In genomic region chr20:3796477-3797225, GRCh38 we compare ENCODE assay signal across 8 cellular contexts. TPM values are rescaled to one million over a fixed set of nuclear protein-coding genes. Genes with fewer than 3 reads are reported as not detected.
DNase-seq lines count a peak whose midpoint lies in the region; ATAC-seq and TF ChIP-seq lines count a peak whose summit lies in the region.

No MANE protein-coding gene starts in this region.

- DNase-seq in right atrium auricular region (ENCODE audit: low spot score) (no peak), spleen (peak; percentile 85), NCI-H187 treated with DMSO at 0.1 percent for 48 hours (lab: John Stamatoyannopoulos, UW) (no peak)
- no peak for DNase-seq in stimulated activated CD4-positive, alpha-beta T cell treated with anti-CD3 and anti-CD28 coated beads, Interleukin-12 subunit alpha, Interleukin-12 subunit beta, amount 100 ng/mL, for 4 hours

- intact Hi-C loops in spleen (cut with DNase I; ENCODE audit: low total_unique reads) = loop anchor here (10.0 kb wide), 1 partner anchor 58 kb away; no protein-coding TSS in a partner anchor

- no peak for TF ChIP-seq CTCF in HEK293 (tag by site-specific recombination; IDR thresholded peaks at IDR 0.05)
- no peak for TF ChIP-seq CTCF in VCaP (conservative IDR thresholded peaks at IDR 0.05)
- no peak for TF ChIP-seq CTCF in right atrium auricular region (IDR thresholded peaks at IDR 0.05)
- no peak for TF ChIP-seq CTCF in spleen (IDR thresholded peaks at IDR 0.05 in 8 of 11, conservative IDR thresholded peaks at IDR 0.05 in 3 of 11)

- no peaks in the 10 kb centered on the region for H3K9me3 ChIP-seq in BLaER1 treated with 17β-estradiol and CSF1 and Interleukin-3, amounts not matched to agents 10 nM and 100 nM (replicated peaks in 1 of 11)
- H3K9me3 ChIP-seq in HEK293 (ENCODE audit: control insufficient read depth, insufficient read depth, low read depth, low read length) = no peaks in the 10 kb centered on the region
- no peaks in the 10 kb centered on the region for H3K9me3 ChIP-seq in right atrium auricular region
- H3K9me3 ChIP-seq in spleen = no peaks in the 10 kb centered on the region

- peak overlapping the region; percentile 89 to 100 (median 97) for H3K4me2 ChIP-seq in BLaER1 treated with 17β-estradiol and CSF1 and Interleukin-3, amounts not matched to agents 10 nM and 100 nM

- H3K27ac ChIP-seq in BLaER1 treated with 17β-estradiol and CSF1 and Interleukin-3, amounts not matched to agents 10 nM and 100 nM = peak overlapping the region in 10 of 11 experiments; percentile 43 to 92 (median 84); a peak in 19 of 22 replicates
- H3K27ac ChIP-seq in HEK293 (ENCODE audit: extremely low read depth, low read depth, low read length) = peak overlapping the region; percentile 92
- peak overlapping the region; percentile 92 for H3K27ac ChIP-seq in VCaP
- H3K27ac ChIP-seq in right atrium auricular region = peak overlapping the region; percentile 98 to 99
- H3K27ac ChIP-seq in spleen = peak overlapping the region; percentile 14 to 99 (median 97)

- H3K27me3 ChIP-seq in BLaER1 treated with 17β-estradiol and CSF1 and Interleukin-3, amounts not matched to agents 10 nM and 100 nM = no peaks in the 10 kb centered on the region
- H3K27me3 ChIP-seq in right atrium auricular region = no peaks in the 10 kb centered on the region
- no peaks in the 10 kb centered on the region for H3K27me3 ChIP-seq in spleen (replicated peaks in 1 of 7)

- TF ChIP-seq POLR2A in spleen (IDR thresholded peaks at IDR 0.05) = no peak

- peaks cover 0 to 15% (median 0%) of the 10 kb centered on the region in 11 experiments; a peak in 6 of 22 replicates for H4K20me1 ChIP-seq in BLaER1 treated with 17β-estradiol and CSF1 and Interleukin-3, amounts not matched to agents 10 nM and 100 nM

- POLR2A ChIA-PET in HEK293 (lab: Yijun Ruan, JAX) = interaction anchor here (0.6 to 2.8 kb wide), 19 partner anchors 8 to 118 kb away, joined by 3 to 40 read pairs (median 4); partner anchors contain the start of genes ADISSP, AP5S1, CENPB and SPEF1

- peaks cover 49 to 66% (median 58%) of the 10 kb centered on the region in 10 experiments for H3K4me1 ChIP-seq in BLaER1 treated with 17β-estradiol and CSF1 and Interleukin-3, amounts not matched to agents 10 nM and 100 nM
- H3K4me1 ChIP-seq in HEK293 (ENCODE audit: control insufficient read depth, insufficient read depth, low read length) = peaks cover 12% of the 10 kb centered on the region
- H3K4me1 ChIP-seq in right atrium auricular region = peaks cover 0 to 40% of the 10 kb centered on the region in 2 donors
- peaks cover 36 to 73% (median 67%) of the 10 kb centered on the region in 6 donors for H3K4me1 ChIP-seq in spleen

- peak overlapping the region; percentile 66 to 90 (median 78) for H3K4me3 ChIP-seq in BLaER1 treated with 17β-estradiol and CSF1 and Interleukin-3, amounts not matched to agents 10 nM and 100 nM
- H3K4me3 ChIP-seq in HEK293 (ENCODE audit: low read depth, low read length) (peak overlapping the region; percentile 83), right atrium auricular region (peak overlapping the region; percentile 73 to 81), spleen (peak overlapping the region; percentile 48 to 87 (median 61))

- ATAC-seq in HG02885 (IDR thresholded peaks at IDR 0.05; ENCODE audit: poor library complexity, unreplicated experiment) = no peak

- CTCF ChIA-PET in HEK293 (lab: Yijun Ruan, JAX) = interaction anchor here (0.7 to 1.4 kb wide), 5 partner anchors 9 to 120 kb away, joined by 3 to 6 read pairs (median 3); no protein-coding TSS in a partner anchor

- 12 to 20% (median 16%) methylated on average over 20 to 33 of the region's 33 CpGs for WGBS in spleen, 5 donors

- H3K36me3 ChIP-seq in BLaER1 treated with 17β-estradiol and CSF1 and Interleukin-3, amounts not matched to agents 10 nM and 100 nM = peaks cover 16 to 45% (median 33%) of the 10 kb centered on the region in 11 experiments; a peak in 21 of 22 replicates
- peaks cover 5 to 43% of the 10 kb centered on the region in 2 experiments; a peak in 2 of 3 replicates for H3K36me3 ChIP-seq in HEK293 (ENCODE audit: control insufficient read depth in 2 of 2, insufficient read depth in 1 of 2, low read length in 2 of 2)
- H3K36me3 ChIP-seq in right atrium auricular region = peaks cover 10% of the 10 kb centered on the region
- H3K36me3 ChIP-seq in spleen = peaks cover 0 to 34% (median 14%) of the 10 kb centered on the region in 6 donors

- H3K9ac ChIP-seq in BLaER1 treated with 17β-estradiol and CSF1 and Interleukin-3, amounts not matched to agents 10 nM and 100 nM = peak overlapping the region; percentile 80 to 92 (median 86)

TF ChIP-seq in HEK293, 187 proteins besides CTCF, POLR2A, EP300 and RAD21 (continues in another document):
- TF ChIP-seq ZNF394 (tag by site-specific recombination; IDR thresholded peaks at IDR 0.05; ENCODE audit: borderline replicate concordance) = no peak
- peak; percentile 56 for TF ChIP-seq ZNF398 (tag by site-specific recombination; IDR thresholded peaks at IDR 0.05)
- TF ChIP-seq KLF8 (tag by site-specific recombination; IDR thresholded peaks at IDR 0.05) = peak; percentile 46
- TF ChIP-seq ZNF626 (tag by site-specific recombination; IDR thresholded peaks at IDR 0.05) = no peak
- peak; percentile 92 for TF ChIP-seq ZIC2 (tag by site-specific recombination; IDR thresholded peaks at IDR 0.05)
- no peak for TF ChIP-seq ZNF292 (tag by site-specific recombination; IDR thresholded peaks at IDR 0.05; ENCODE audit: borderline replicate concordance, low read depth)
- no peak for TF ChIP-seq GLI4 (tag by site-specific recombination; IDR thresholded peaks at IDR 0.05)
- TF ChIP-seq ZNF571 (tag by site-specific recombination; IDR thresholded peaks at IDR 0.05) = no peak
- TF ChIP-seq ZBTB21 (tag by site-specific recombination; IDR thresholded peaks at IDR 0.05) = no peak
- no peak for TF ChIP-seq ZNF202 (tag by site-specific recombination; IDR thresholded peaks at IDR 0.05; ENCODE audit: borderline replicate concordance)
- TF ChIP-seq ZNF600 (tag by site-specific recombination; IDR thresholded peaks at IDR 0.05) = 0 out of 2 replicates have a peak, but pooled peaks have one; percentile 47
- TF ChIP-seq ZNF580 (tag by site-specific recombination; IDR thresholded peaks at IDR 0.05) = no peak
- no peak; the same call in 1 of the 2 replicates for TF ChIP-seq HIC1 (tag by site-specific recombination; IDR thresholded peaks at IDR 0.05)
- no peak for TF ChIP-seq MEIS1 (CRISPR knock-in tag; IDR thresholded peaks at IDR 0.05; ENCODE audit: borderline replicate concordance)
- TF ChIP-seq ZNF629 (tag by site-specific recombination; IDR thresholded peaks at IDR 0.05) = no peak
- TF ChIP-seq BCL11B (tag by site-specific recombination; IDR thresholded peaks at IDR 0.05; ENCODE audit: low read depth) = no peak
- TF ChIP-seq GLIS2 (tag by site-specific recombination; IDR thresholded peaks at IDR 0.05) = peak; percentile 81
- TF ChIP-seq ZNF658 (tag by site-specific recombination; IDR thresholded peaks at IDR 0.05) = no peak
- no peak for TF ChIP-seq ZNF416 (tag by site-specific recombination; IDR thresholded peaks at IDR 0.05)
- TF ChIP-seq ZBTB17 (tag by site-specific recombination; IDR thresholded peaks at IDR 0.05) = 0 out of 2 replicates have a peak, but pooled peaks have one; percentile 37

RNA-seq across cellular contexts. Expression of gene CDC25B, which starts 0.5 kb away (rescaled TPM):
- total RNA-seq in right atrium auricular region (10 to 100 TPM; 10.4 to 11.4 TPM), spleen (10 to 100 TPM; 48.3 to 67.7 (median 55.1) TPM)
- 10 to 100 TPM; 22.8 to 45.8 (median 42.9) TPM for polyA plus RNA-seq in spleen

RNA-seq across cellular contexts. Expression of gene CENPB, which starts 10.1 kb away (rescaled TPM):
- 10 to 100 TPM; 49.1 to 77.1 TPM for total RNA-seq in right atrium auricular region
- total RNA-seq in spleen = 10 to 100 TPM; 41.8 to 84.7 (median 57.9) TPM
- 10 to 100 TPM; 24.8 to 56.9 (median 29.3) TPM for polyA plus RNA-seq in spleen

RNA-seq across cellular contexts. Expression of gene SPEF1, which starts 15.4 kb away (rescaled TPM):
- under 1 TPM in 1 of 2 donors, not detected in 1; 0.31 TPM for total RNA-seq in right atrium auricular region
- total RNA-seq in spleen = not detected
- polyA plus RNA-seq in spleen = under 1 TPM in 2 of 3 donors, not detected in 1; 0.06 to 0.11 TPM

RNA-seq across cellular contexts. Expression of gene AP5S1, which starts 23.7 kb away (rescaled TPM):
- total RNA-seq in right atrium auricular region = 10 to 100 TPM; 14.6 to 17.3 TPM
- total RNA-seq in spleen = 10 to 100 TPM; 11.1 to 19.0 (median 17.1) TPM
- 1 to 10 TPM; 5.3 to 9.6 (median 5.6) TPM for polyA plus RNA-seq in spleen

RNA-seq across cellular contexts. Expression of gene ADISSP, which starts 29.1 kb away (rescaled TPM):
- 10 to 100 TPM; 10.8 to 11.2 TPM for total RNA-seq in right atrium auricular region
- total RNA-seq in spleen = 10 to 100 TPM; 29.4 to 42.4 (median 35.1) TPM
- 10 to 100 TPM; 31.3 to 55.5 (median 36.8) TPM for polyA plus RNA-seq in spleen
